Comparison of ENCODE assay signal across 22 cellular contexts in the genomic region with DNA sequence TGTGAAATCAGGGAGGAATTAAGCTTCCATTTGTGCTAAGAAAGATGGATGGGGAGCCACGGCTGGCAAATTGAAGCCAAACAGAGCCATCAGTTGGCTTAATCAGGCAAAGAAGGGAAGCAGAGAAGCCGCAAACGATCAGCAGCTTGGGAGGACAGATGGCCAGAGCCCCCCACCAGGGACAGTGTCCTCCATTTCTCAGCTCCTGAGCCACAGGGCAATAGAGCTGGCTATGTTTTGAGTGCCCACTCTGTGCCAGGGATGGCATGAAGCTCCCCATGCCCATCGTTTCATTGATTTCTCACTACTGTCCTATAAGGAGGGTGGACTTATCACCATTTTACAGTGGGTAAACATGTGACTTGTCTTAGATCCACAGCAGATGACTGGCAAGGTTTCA.
DNase-seq lines count a peak whose midpoint lies in the region; ATAC-seq, FAIRE-seq and TF ChIP-seq lines count a peak whose summit lies in the region.
"Had no signal": no experiment of that assay in that cellular context is flagged by ENCODE, and none has a peak within 500 bp of the region (broad histone marks: within the 10 kb centered on the region; RNA-seq: fewer than 3 reads in every experiment).

No MANE protein-coding gene starts in this region.

- H3K4me1 ChIP-seq in ovary (ENCODE audit: insufficient read depth) = no peaks in the 10 kb centered on the region
- H3K4me1 ChIP-seq: A549, BE2C had no signal

- H3K4me3 ChIP-seq in WERI-Rb-1 (ENCODE audit: low read depth, low read length) = no peak overlapping the region
- no peak overlapping the region for H3K4me3 ChIP-seq in ovary
- H3K4me3 ChIP-seq: A549; BLaER1 treated with 17β-estradiol and CSF1 and Interleukin-3, amounts not matched to agents 10 nM and 100 nM; GM12878; GM23338 had no signal

- intact Hi-C loops in ovary (cut with DNase I) = no loop called here

- TF ChIP-seq CTCF in WERI-Rb-1 (IDR thresholded peaks at IDR 0.05; ENCODE audit: low read depth, low read length) (no peak), ovary (IDR thresholded peaks at IDR 0.05) (no peak)

- no peaks in the 10 kb centered on the region for H3K9me3 ChIP-seq in WERI-Rb-1 (ENCODE audit: severe bottlenecking)
- H3K9me3 ChIP-seq in ovary = no peaks in the 10 kb centered on the region
- H3K9me3 ChIP-seq: A549; BE2C; BLaER1 treated with 17β-estradiol and CSF1 and Interleukin-3, amounts not matched to agents 10 nM and 100 nM had no signal

- in situ Hi-C loops in G401 (cut with HindIII; ENCODE audit: low sequenced_read_pairs) = no loop called here

- no peak overlapping the region for H3K27ac ChIP-seq in WERI-Rb-1
- no peak overlapping the region for H3K27ac ChIP-seq in ovary
- H3K27ac ChIP-seq: A549; BLaER1 treated with 17β-estradiol and CSF1 and Interleukin-3, amounts not matched to agents 10 nM and 100 nM had no signal

- DNase-seq in G401 (ENCODE audit: low spot score) (peak; percentile 95), WERI-Rb-1 (peak; percentile 25), cerebellum (ENCODE audit: low spot score) (peak; percentile 86), urothelium cell line (ENCODE audit: low spot score) (no peak), ovary (no peak)
- no peak for DNase-seq in stimulated activated CD4-positive, alpha-beta T cell treated with anti-CD3 and anti-CD28 coated beads, Interleukin-12 subunit alpha, Interleukin-12 subunit beta, amount 100 ng/mL, for 4 hours
- DNase-seq: 8988T; ACHN; BE2C; CD4-positive, alpha-beta T cell; CD8-positive, alpha-beta memory T cell; DMS153; DND-41; GDM1; H9 had no signal

- FAIRE-seq in urothelium cell line (lab: Jason Lieb, UNC) = peak; percentile 78
- FAIRE-seq: A549, D721Med, GM12878 had no signal

- H3K36me3 ChIP-seq in WERI-Rb-1 = no peaks in the 10 kb centered on the region
- H3K36me3 ChIP-seq in ovary = no peaks in the 10 kb centered on the region
- H3K36me3 ChIP-seq: BE2C; BLaER1 treated with 17β-estradiol and CSF1 and Interleukin-3, amounts not matched to agents 10 nM and 100 nM had no signal

- TF ChIP-seq POLR2A in ovary (IDR thresholded peaks at IDR 0.05) = no peak

- WGBS in ovary, 3 donors = 49 to 64% (median 51%) methylated on average over 4 of the region's 4 CpGs

- no peak for TF ChIP-seq EP300 in ovary (IDR thresholded peaks at IDR 0.05)

- H3K27me3 ChIP-seq in WERI-Rb-1 (ENCODE audit: insufficient read depth, low read depth, severe bottlenecking) (no peaks in the 10 kb centered on the region), ovary (no peaks in the 10 kb centered on the region)
- H3K27me3 ChIP-seq: BE2C; BLaER1 treated with 17β-estradiol and CSF1 and Interleukin-3, amounts not matched to agents 10 nM and 100 nM had no signal

- no peak for ATAC-seq in HG02623 (IDR thresholded peaks at IDR 0.05; ENCODE audit: unreplicated experiment)
- ATAC-seq: A549, GM12878, GM23338, HCT116 had no signal

Comparison
In these comparisons a context has a peak if more than half of its experiments do, and no peak if none do; other contexts are left out.
1. DNase-seq: peak in G401 (single experiment), WERI-Rb-1 (single experiment) and cerebellum (single experiment); none in urothelium cell line (single experiment), ovary (0 of 5) and stimulated activated CD4-positive, alpha-beta T cell treated with anti-CD3 and anti-CD28 coated beads, Interleukin-12 subunit alpha, Interleukin-12 subunit beta, amount 100 ng/mL, for 4 hours (single experiment).